Comparison of ENCODE assay signal across 8 cellular contexts in the genomic region with DNA sequence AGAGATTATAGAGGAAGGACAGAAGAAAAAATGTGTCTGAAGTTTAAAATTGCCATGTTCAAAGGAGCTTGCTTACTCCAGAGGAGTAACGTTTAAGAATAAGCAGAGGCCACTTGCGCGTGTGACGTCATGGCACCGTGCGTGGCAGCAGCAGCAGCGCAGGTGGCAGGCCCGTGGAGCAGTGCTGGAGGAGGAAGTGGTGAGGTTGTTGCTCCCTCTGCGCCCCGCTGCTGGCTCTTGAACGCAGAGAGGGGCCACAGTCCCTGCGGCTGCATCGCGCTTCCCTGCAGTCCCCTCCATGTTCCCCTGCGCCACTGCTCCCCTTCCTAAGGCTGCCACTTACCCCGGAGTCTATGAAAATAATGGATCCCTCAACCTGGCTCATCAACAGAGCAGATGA. TPM values are rescaled to one million over a fixed set of nuclear protein-coding genes. Genes with fewer than 3 reads are reported as not detected.
A peak's percentile ranks its signal among the peaks of the same experiment; 100 is the strongest.
DNase-seq lines count a peak whose midpoint lies in the region; ATAC-seq and TF ChIP-seq lines count a peak whose summit lies in the region.

No MANE protein-coding gene starts in this region.

- peaks cover 40% of the 10 kb centered on the region for H3K36me3 ChIP-seq in A673 (ENCODE audit: insufficient read depth, low read length, poor library complexity, severe bottlenecking)

- intact Hi-C loops in A673 (cut with micrococcal nuclease; ENCODE audit: unreplicated experiment) = no loop called here

- no peaks in the 10 kb centered on the region for H3K9me3 ChIP-seq in A673 (ENCODE audit: low read depth, low read length, poor library complexity, severe bottlenecking)

- no TSS peak for BruUV-seq in A673 (replicated peaks; lab: Mats Ljungman, UMichigan)

- POLR2A ChIA-PET in A673 (lab: Charles Lee; ENCODE audit: low non-redundant PET) = no interaction called here

- no peak for TF ChIP-seq CTCF in A673 (conservative IDR thresholded peaks at IDR 0.05; ENCODE audit: low read depth, low read length)

- DNase-seq in A673 (ENCODE audit: low spot score) (no peak), HuH-7.5 (ENCODE audit: low spot score) (no peak), NAMALWA (ENCODE audit: low spot score) (no peak), caudate nucleus (lab: John Stamatoyannopoulos, UW) (no peak)
- DNase-seq in activated CD4-positive, alpha-beta T cell treated with anti-CD3 and anti-CD28 coated beads, Interleukin-2, amount 50 U/mL, for 1 hour = peak; percentile 86
- DNase-seq in effector CD4-positive, alpha-beta T cell = peak; percentile 83

- H3K27ac ChIP-seq in A673 (ENCODE audit: low read depth, low read length, poor library complexity, severe bottlenecking) = peak overlapping the region; percentile 69
- peak overlapping the region in 15 of 21 experiments; percentile 13 to 85 (median 42) for H3K27ac ChIP-seq in skin epidermis
- H3K27ac ChIP-seq in caudate nucleus (ENCODE audit: low read depth, low read length) = no peak overlapping the region

- H3K4me3 ChIP-seq in A673 (ENCODE audit: low read depth, low read length, poor library complexity, severe bottlenecking) (no peak overlapping the region), skin epidermis (no peak overlapping the region)

- ATAC-seq in GM19397 (IDR thresholded peaks at IDR 0.05; ENCODE audit: unreplicated experiment) = no peak

- peaks cover 16% of the 10 kb centered on the region for H3K4me1 ChIP-seq in A673 (ENCODE audit: insufficient read depth, low read length, poor library complexity, severe bottlenecking)

- H3K27me3 ChIP-seq in A673 (replicated peaks; ENCODE audit: insufficient read depth, low read depth, low read length, poor library complexity) = no peaks in the 10 kb centered on the region

- CTCF ChIA-PET in A673 (lab: Charles Lee) = no interaction called here

RNA-seq across cellular contexts. Expression of a gene that starts 37.5 kb away (rescaled TPM):
- 294 and 325 TPM in 2 replicates for total RNA-seq in A673 (2021)

Comparison
In these comparisons a context has a peak if more than half of its experiments do, and no peak if none do; other contexts are left out.
1. DNase-seq: peak in activated CD4-positive, alpha-beta T cell treated with anti-CD3 and anti-CD28 coated beads, Interleukin-2, amount 50 U/mL, for 1 hour (single experiment) and effector CD4-positive, alpha-beta T cell (single experiment); none in A673 (single experiment), HuH-7.5 (single experiment), NAMALWA (single experiment) and caudate nucleus (0 of 61).